In genomic region chr1:31987231-31987630, GRCh38 we compare ENCODE assay signal across 14 cellular contexts. TPM values are rescaled to one million over a fixed set of nuclear protein-coding genes. Genes with fewer than 3 reads are reported as not detected.
DNase-seq lines count a peak whose midpoint lies in the region; TF ChIP-seq lines count a peak whose summit lies in the region.
"Had no signal": no experiment of that assay in that cellular context is flagged by ENCODE, and none has a peak within 500 bp of the region (broad histone marks: within the 10 kb centered on the region; RNA-seq: fewer than 3 reads in every experiment).

No MANE protein-coding gene starts in this region.

- H3K4me1 ChIP-seq in transverse colon = peaks cover 0 to 11% (median 9%) of the 10 kb centered on the region in 4 donors
- H3K4me1 ChIP-seq: A549, prostate gland had no signal

- H3K27me3 Mint-ChIP-seq in neural crest cell (ENCODE audit: low read depth) = no peaks in the 10 kb centered on the region
- H3K27me3 Mint-ChIP-seq: activated CD4-positive, alpha-beta memory T cell treated with anti-CD3 and anti-CD28 coated beads for 36 hours had no signal

- no peaks in the 10 kb centered on the region for H3K9me3 Mint-ChIP-seq in neural crest cell
- H3K9me3 Mint-ChIP-seq: activated CD4-positive, alpha-beta memory T cell treated with anti-CD3 and anti-CD28 coated beads for 36 hours had no signal

- no peak for TF ChIP-seq POLR2A in transverse colon (IDR thresholded peaks at IDR 0.05)

- peak overlapping the region; percentile 14 for H3K4me3 Mint-ChIP-seq in neural crest cell
- H3K4me3 Mint-ChIP-seq: activated CD4-positive, alpha-beta memory T cell treated with anti-CD3 and anti-CD28 coated beads for 36 hours had no signal

- H3K9me3 ChIP-seq in transverse colon = no peaks in the 10 kb centered on the region
- H3K9me3 ChIP-seq: A549, prostate gland, suprapubic skin had no signal

- TF ChIP-seq CTCF in neural crest cell (conservative IDR thresholded peaks at IDR 0.05) (no peak), transverse colon (IDR thresholded peaks at IDR 0.05) (no peak)

- peak overlapping the region; percentile 10 for H3K27ac Mint-ChIP-seq in neural crest cell (ENCODE audit: unreplicated experiment)
- H3K27ac Mint-ChIP-seq: activated CD4-positive, alpha-beta memory T cell treated with anti-CD3 and anti-CD28 coated beads for 36 hours had no signal

- intact Hi-C loops in transverse colon (cut with DNase I; ENCODE audit: low total_unique reads) = no loop called here

- no peaks in the 10 kb centered on the region for H3K36me3 ChIP-seq in transverse colon
- H3K36me3 ChIP-seq: prostate gland, suprapubic skin had no signal

- H3K4me1 Mint-ChIP-seq in neural crest cell = peaks cover 25% of the 10 kb centered on the region

- no peak overlapping the region for H3K4me3 ChIP-seq in transverse colon
- H3K4me3 ChIP-seq: A549, prostate gland, suprapubic skin had no signal

- 76% methylated on average over 9 of the region's 9 CpGs; no CpG with 5 or more reads in 1 of the 2 donors for WGBS in transverse colon (ENCODE audit: low coverage in 1 of 2), 2 donors

- peak; percentile 21 to 58 for DNase-seq in NCI-H2081 (lab: John Stamatoyannopoulos, UW)
- no peak for DNase-seq in NCI-H2081 treated with DMSO at 0.1 percent for 48 hours (lab: John Stamatoyannopoulos, UW)
- peak; percentile 80 for DNase-seq in NCI-H1092 treated with DMSO at 0.1 percent for 48 hours (lab: John Stamatoyannopoulos, UW)
- peak; percentile 28 for DNase-seq in astrocyte of the hippocampus (ENCODE audit: low read depth, low spot score)
- peak; percentile 8 for DNase-seq in neural crest cell (ENCODE audit: low read depth, low spot score)
- no peak for DNase-seq in transverse colon
- no peak for DNase-seq in SHP77 treated with DMSO at 0.1 percent for 48 hours (lab: John Stamatoyannopoulos, UW)
- no peak for DNase-seq in NCI-H1930 (lab: John Stamatoyannopoulos, UW)
- DNase-seq: activated CD4-positive, alpha-beta memory T cell treated with anti-CD3 and anti-CD28 coated beads for 36 hours; GDM1; left ventricle myocardium superior had no signal

- no peaks in the 10 kb centered on the region for H3K27me3 ChIP-seq in transverse colon
- H3K27me3 ChIP-seq: suprapubic skin had no signal

- no peaks in the 10 kb centered on the region for H3K36me3 Mint-ChIP-seq in neural crest cell (ENCODE audit: low read depth)
- H3K36me3 Mint-ChIP-seq: activated CD4-positive, alpha-beta memory T cell treated with anti-CD3 and anti-CD28 coated beads for 36 hours had no signal

- TF ChIP-seq EP300 in transverse colon (IDR thresholded peaks at IDR 0.05; ENCODE audit: low read depth) = no peak

- no peak overlapping the region for H3K27ac ChIP-seq in transverse colon
- H3K27ac ChIP-seq: A549, prostate gland, suprapubic skin had no signal

- in situ Hi-C loops in transverse colon (cut with MboI; ENCODE audit: low pct_ligation_motif_present in 1 of 4, low pct_unique_long_range_greater_than_20kb in 1 of 4, low sequenced_read_pairs in 3 of 4) = no loop called here

RNA-seq across cellular contexts. Expression of gene KHDRBS1, which starts 26.4 kb away (rescaled TPM):
- total RNA-seq in neural crest cell (292 and 299 TPM in 2 replicates), transverse colon (10 to 100 TPM; 49.3 to 83.4 (median 57.1) TPM)

RNA-seq across cellular contexts. Expression of gene PTP4A2, which starts 49.1 kb away (rescaled TPM):
- 189 and 190 TPM in 2 replicates for total RNA-seq in neural crest cell
- total RNA-seq in transverse colon = 100 to 1,000 TPM in 3 of 4 donors, 10 to 100 TPM in 1; 58.9 to 251 (median 195) TPM

Comparison
In these comparisons a context has a peak if more than half of its experiments do, and no peak if none do; other contexts are left out.
1. DNase-seq: peak in NCI-H2081 (2 of 2), NCI-H1092 treated with DMSO at 0.1 percent for 48 hours (single experiment), astrocyte of the hippocampus (single experiment) and neural crest cell (single experiment); none in NCI-H2081 treated with DMSO at 0.1 percent for 48 hours (single experiment), transverse colon (single experiment), SHP77 treated with DMSO at 0.1 percent for 48 hours (single experiment) and NCI-H1930 (0 of 2).